Comparison of ENCODE assay signal across 10 cellular contexts in genomic region chr1:83500987-83501591, GRCh38.
DNase-seq lines count a peak whose midpoint lies in the region; ATAC-seq lines count a peak whose summit lies in the region.
"Had no signal": no experiment of that assay in that cellular context is flagged by ENCODE, and none has a peak within 500 bp of the region (broad histone marks: within the 10 kb centered on the region; RNA-seq: fewer than 3 reads in every experiment).

No MANE protein-coding gene starts in this region.

- H3K9me3 Mint-ChIP-seq in activated naive CD8-positive, alpha-beta T cell treated with anti-CD3 and anti-CD28 coated beads, Interleukin-2, amount 50 U/mL, for 24 hours, result peaks cover 34% of the 10 kb centered on the region

- peak overlapping the region; percentile 61 for H3K27ac Mint-ChIP-seq in activated naive CD8-positive, alpha-beta T cell treated with anti-CD3 and anti-CD28 coated beads, Interleukin-2, amount 50 U/mL, for 24 hours

- DNase-seq in activated naive CD8-positive, alpha-beta T cell treated with anti-CD3 and anti-CD28 coated beads, Interleukin-2, amount 50 U/mL, for 24 hours, result no peak
- no peak for DNase-seq in NCI-H1694 treated with DMSO at 0.1 percent for 48 hours (lab: John Stamatoyannopoulos, UW)
- no peak for DNase-seq in NCI-H345 (lab: John Stamatoyannopoulos, UW)
- no peak for DNase-seq in SHP77 (lab: John Stamatoyannopoulos, UW)
- DNase-seq in SW 1271 (lab: John Stamatoyannopoulos, UW), result no peak
- DNase-seq: activated T-cell treated with anti-CD3 and anti-CD28 coated beads, Interleukin-2, amount 50 U/mL, for 48 hours; KG1 had no signal

- peaks cover 34% of the 10 kb centered on the region for H3K4me1 Mint-ChIP-seq in activated naive CD8-positive, alpha-beta T cell treated with anti-CD3 and anti-CD28 coated beads, Interleukin-2, amount 50 U/mL, for 24 hours

- H3K36me3 Mint-ChIP-seq in activated naive CD8-positive, alpha-beta T cell treated with anti-CD3 and anti-CD28 coated beads, Interleukin-2, amount 50 U/mL, for 24 hours (ENCODE audit: low read depth), result no peaks in the 10 kb centered on the region

- no peaks in the 10 kb centered on the region for H3K27me3 Mint-ChIP-seq in activated naive CD8-positive, alpha-beta T cell treated with anti-CD3 and anti-CD28 coated beads, Interleukin-2, amount 50 U/mL, for 24 hours

- H3K4me3 Mint-ChIP-seq in activated naive CD8-positive, alpha-beta T cell treated with anti-CD3 and anti-CD28 coated beads, Interleukin-2, amount 50 U/mL, for 24 hours, result no peak overlapping the region

- ATAC-seq in GM18867 (IDR thresholded peaks at IDR 0.05; ENCODE audit: unreplicated experiment) (peak; percentile 87), GM21381 (IDR thresholded peaks at IDR 0.05; ENCODE audit: unreplicated experiment) (peak; percentile 88), HG03103 (IDR thresholded peaks at IDR 0.05; ENCODE audit: low read depth, unreplicated experiment) (peak; percentile 82)
- peak; percentile 97 for ATAC-seq in activated naive CD8-positive, alpha-beta T cell treated with anti-CD3 and anti-CD28 coated beads, Interleukin-2, amount 50 U/mL, for 24 hours
